Comparison of ENCODE assay signal across 35 cellular contexts in genomic region chr12:107291018-107291417, GRCh38.
"Had no signal": no experiment of that assay in that cellular context is flagged by ENCODE, and none has a peak within 500 bp of the region (broad histone marks: within the 10 kb centered on the region; RNA-seq: fewer than 3 reads in every experiment).

No MANE protein-coding gene starts in this region.

- H3K27me3 ChIP-seq: MG63 had no signal

- H3K9me3 ChIP-seq: MG63 had no signal

- H3K36me3 ChIP-seq: MG63 had no signal

- DNase-seq: Karpas-422, Kasumi-1, KG1, MG63, MM.1S, MV-4-11, NCI-H1048, NCI-H1092, NCI-H1092 treated with DMSO at 0.1 percent for 48 hours, NCI-H1105, NCI-H1105 treated with DMSO at 0.1 percent for 48 hours, NCI-H1417, NCI-H1417 treated with DMSO at 0.1 percent for 48 hours, NCI-H1436, NCI-H1436 treated with DMSO at 0.1 percent for 48 hours, NCI-H146, NCI-H1694, NCI-H1694 treated with DMSO at 0.1 percent for 48 hours, NCI-H187, NCI-H187 treated with DMSO at 0.1 percent for 48 hours, NCI-H2029, NCI-H2029 treated with DMSO at 0.1 percent for 48 hours, NCI-H2081, NCI-H2081 treated with DMSO at 0.1 percent for 48 hours, NCI-H2107, NCI-H2171, NCI-H2171 treated with DMSO at 0.1 percent for 48 hours, NCI-H2227 treated with DMSO at 0.1 percent for 48 hours, NCI-H226, NCI-H345, NCI-H446, NCI-H446 treated with DMSO at 0.1 percent for 48 hours, NCI-H510A, NCI-H510A treated with DMSO at 0.1 percent for 48 hours had no signal

- H3K27ac ChIP-seq: KMS-11 had no signal

- H3K4me3 ChIP-seq: MG63 had no signal
